In genomic region chr1:185487030-185487429, GRCh38 we compare ENCODE assay signal across 23 cellular contexts.
DNase-seq lines count a peak whose midpoint lies in the region; ATAC-seq, FAIRE-seq and TF ChIP-seq lines count a peak whose summit lies in the region.
"Had no signal": no experiment of that assay in that cellular context is flagged by ENCODE, and none has a peak within 500 bp of the region (broad histone marks: within the 10 kb centered on the region; RNA-seq: fewer than 3 reads in every experiment).

No MANE protein-coding gene starts in this region.

- H3K36me3 ChIP-seq in IMR-90 (ENCODE audit: control insufficient read depth, insufficient read depth, low read length): no peaks in the 10 kb centered on the region
- H3K36me3 ChIP-seq in K562 (ENCODE audit: control insufficient read depth, insufficient read depth, low read length): no peaks in the 10 kb centered on the region
- H3K36me3 ChIP-seq in mesenchymal stem cell (ENCODE audit: control insufficient read depth in 1 of 2, insufficient read depth in 2 of 2, low read depth in 1 of 2, low read length in 2 of 2): no peaks in the 10 kb centered on the region
- no peaks in the 10 kb centered on the region for H3K36me3 ChIP-seq in parathyroid adenoma (ENCODE audit: control insufficient read depth, insufficient read depth, low read length)
- H3K36me3 ChIP-seq in mucosa of descending colon (ENCODE audit: low read depth): no peaks in the 10 kb centered on the region
- H3K36me3 ChIP-seq: BLaER1 treated with 17β-estradiol and CSF1 and Interleukin-3, amounts not matched to agents 10 nM and 100 nM; SJSA1 had no signal

- no CpG with 5 or more reads among the region's 2 CpGs for WGBS in IMR-90 (ENCODE audit: extremely low coverage in 2 of 2, insufficient read length in 1 of 2), 2 experiments
- WGBS in K562 (ENCODE audit: insufficient coverage, low coverage, missing lambda C conversion rate): 11% methylated on average over 2 of the region's 2 CpGs
- WGBS in mesenchymal stem cell: 92% methylated on average over 2 of the region's 2 CpGs

- no peak for TF ChIP-seq EP300 in K562 (IDR thresholded peaks at IDR 0.05; ENCODE audit: low read length)

- H4K5ac ChIP-seq in IMR-90 (ENCODE audit: low read depth, low read length): no peak overlapping the region

- no peak overlapping the region for H2BK20ac ChIP-seq in IMR-90 (ENCODE audit: low read depth, low read length)

- in situ Hi-C loops in IMR-90 (cut with MboI; ENCODE audit: low sequenced_read_pairs) (no loop called here), K562 (cut with MboI) (no loop called here)

- H3K14ac ChIP-seq in IMR-90 (replicated peaks; ENCODE audit: low read depth, low read length): no peak overlapping the region
- H3K14ac ChIP-seq in mesenchymal stem cell (ENCODE audit: low read length in 2 of 2): no peak overlapping the region

- H2AK5ac ChIP-seq in IMR-90 (ENCODE audit: low read depth, low read length) (no peak overlapping the region), mesenchymal stem cell (ENCODE audit: low read length, severe bottlenecking) (peak overlapping the region; percentile 55)

- H3K79me1 ChIP-seq in IMR-90 (ENCODE audit: low read depth in 1 of 2, low read length in 2 of 2) (no peaks in the 10 kb centered on the region), mesenchymal stem cell (replicated peaks; ENCODE audit: low read length, poor library complexity, severe bottlenecking) (no peaks in the 10 kb centered on the region)

- TF ChIP-seq RAD21 in IMR-90 (IDR thresholded peaks at IDR 0.05; ENCODE audit: low read length): no peak
- TF ChIP-seq RAD21 in K562 (CRISPR knock-in tag; conservative IDR thresholded peaks at IDR 0.05 in 1 of 2, IDR thresholded peaks at IDR 0.05 in 1 of 2): no peak

- DNase-seq in IMR-90: no peak
- DNase-seq in K562 (ENCODE audit: extremely low read depth in 1 of 4, low spot score in 3 of 4): no peak
- DNase-seq in mesenchymal stem cell: no peak
- DNase-seq in SKM-1 treated with dmso at 0.1 percent for 144 hours (lab: John Stamatoyannopoulos, UW; ENCODE audit: unreplicated experiment): no peak
- no peak for DNase-seq in activated naive CD4-positive, alpha-beta T cell (lab: John Stamatoyannopoulos, UW)
- DNase-seq in DMS79 (lab: John Stamatoyannopoulos, UW): no peak
- no peak for DNase-seq in mucosa of descending colon
- DNase-seq: AML-193; Caco-2; CD4-positive, alpha-beta memory T cell; DMS 273 treated with DMSO at 0.1 percent for 48 hours; DMS79 treated with DMSO at 0.1 percent for 48 hours; MM.1S; NCI-H2029; NCI-H526 treated with DMSO at 0.1 percent for 48 hours; PC-9; Right ventricle myocardium superior had no signal

- H3K56ac ChIP-seq in IMR-90 (ENCODE audit: extremely low read depth, insufficient read depth, low read length): no peak overlapping the region

- H3K4ac ChIP-seq in IMR-90 (ENCODE audit: low read depth, low read length) (no peak overlapping the region), mesenchymal stem cell (ENCODE audit: low read depth in 1 of 2, low read length in 2 of 2) (no peak overlapping the region)

- H3K27me3 ChIP-seq in IMR-90 (ENCODE audit: control insufficient read depth, insufficient read depth, low read length): no peaks in the 10 kb centered on the region
- H3K27me3 ChIP-seq in K562 (ENCODE audit: control insufficient read depth in 2 of 2, insufficient read depth in 2 of 2, low read length in 2 of 2): peaks cover 3 to 7% of the 10 kb centered on the region in 2 experiments; a peak in 1 of 5 replicates
- peaks cover 0 to 3% of the 10 kb centered on the region in 2 experiments for H3K27me3 ChIP-seq in mesenchymal stem cell (ENCODE audit: control insufficient read depth in 1 of 2, insufficient read depth in 1 of 2, low read length in 2 of 2)
- H3K27me3 ChIP-seq in parathyroid adenoma (ENCODE audit: control insufficient read depth, insufficient read depth, low read length): no peaks in the 10 kb centered on the region
- H3K27me3 ChIP-seq: BLaER1 treated with 17β-estradiol and CSF1 and Interleukin-3, amounts not matched to agents 10 nM and 100 nM; SJSA1 had no signal

- POLR2A ChIA-PET in IMR-90 (lab: Charles Lee; ENCODE audit: unreplicated experiment) (no interaction called here), K562 (lab: Yijun Ruan, JAX) (interaction anchor here (0.5 kb wide), 1 partner anchor 163 kb away, joined by 3 read pairs; no protein-coding TSS in a partner anchor)

- H2AFZ ChIP-seq in IMR-90 (replicated peaks; ENCODE audit: low read length, poor library complexity) (peak overlapping the region; percentile 4), K562 (ENCODE audit: low read depth, low read length) (no peak overlapping the region), mesenchymal stem cell (ENCODE audit: low read depth, low read length) (no peak overlapping the region), parathyroid adenoma (peak overlapping the region; percentile 28)
- H2AFZ ChIP-seq: PC-9 had no signal

- no peaks in the 10 kb centered on the region for H3K79me2 ChIP-seq in K562 (ENCODE audit: control insufficient read depth, insufficient read depth, low read length)
- no peaks in the 10 kb centered on the region for H3K79me2 ChIP-seq in parathyroid adenoma

- H3K23ac ChIP-seq in IMR-90 (ENCODE audit: low read depth, low read length) (no peak overlapping the region), mesenchymal stem cell (ENCODE audit: low read length in 2 of 2) (no peak overlapping the region)

- H2BK15ac ChIP-seq in IMR-90 (ENCODE audit: low read depth, low read length): no peak overlapping the region
- no peak overlapping the region for H2BK15ac ChIP-seq in mesenchymal stem cell (ENCODE audit: low read depth, poor library complexity, severe bottlenecking)

- CTCF ChIA-PET in IMR-90 (lab: Yijun Ruan, JAX): no interaction called here
- CTCF ChIA-PET in K562 (lab: Yijun Ruan, JAX; ENCODE audit: low intra/inter-chr PET ratio): no interaction called here

- H4K20me1 ChIP-seq in IMR-90 (ENCODE audit: insufficient read depth, low read length) (no peaks in the 10 kb centered on the region), K562 (replicated peaks; ENCODE audit: control insufficient read depth, insufficient read depth, low read length) (no peaks in the 10 kb centered on the region)
- H4K20me1 ChIP-seq: BLaER1 treated with 17β-estradiol and CSF1 and Interleukin-3, amounts not matched to agents 10 nM and 100 nM had no signal

- dilution Hi-C loops in IMR-90 (cut with HindIII; ENCODE audit: low sequenced_read_pairs, unreplicated experiment): no loop called here

- H2BK12ac ChIP-seq in mesenchymal stem cell (ENCODE audit: low read length in 2 of 2): peak overlapping the region; percentile 15 to 18

- TF ChIP-seq POLR2A in IMR-90 (IDR thresholded peaks at IDR 0.05; ENCODE audit: low read depth, low read length) (no peak), K562 (conservative IDR thresholded peaks at IDR 0.05) (no peak)

- no peak overlapping the region for H4K91ac ChIP-seq in IMR-90 (ENCODE audit: insufficient read depth, low read depth, low read length)
- no peak overlapping the region for H4K91ac ChIP-seq in mesenchymal stem cell (ENCODE audit: low read length)

- TF ChIP-seq CTCF in IMR-90 (conservative IDR thresholded peaks at IDR 0.05; ENCODE audit: low read depth, low read length) (no peak), K562 (IDR thresholded peaks at IDR 0.05 in 2 of 3, conservative IDR thresholded peaks at IDR 0.05 in 1 of 3; ENCODE audit: insufficient read depth in 2 of 3, low read depth in 1 of 3, low read length in 3 of 3) (no peak), parathyroid adenoma (IDR thresholded peaks at IDR 0.05) (no peak), mucosa of descending colon (IDR thresholded peaks at IDR 0.05) (no peak)

- H3K9me3 ChIP-seq in IMR-90 (ENCODE audit: control insufficient read depth, insufficient read depth, low read length) (no peaks in the 10 kb centered on the region), K562 (replicated peaks; ENCODE audit: control insufficient read depth, insufficient read depth, low read depth, low read length) (no peaks in the 10 kb centered on the region), mesenchymal stem cell (ENCODE audit: control insufficient read depth, low read length) (no peaks in the 10 kb centered on the region), parathyroid adenoma (ENCODE audit: control insufficient read depth, low read length) (no peaks in the 10 kb centered on the region), mucosa of descending colon (no peaks in the 10 kb centered on the region)
- H3K9me3 ChIP-seq: BLaER1 treated with 17β-estradiol and CSF1 and Interleukin-3, amounts not matched to agents 10 nM and 100 nM; Caco-2; SJSA1 had no signal

- H3K9me1 ChIP-seq in IMR-90 (ENCODE audit: insufficient read depth, low read length): peaks cover 13% of the 10 kb centered on the region
- H3K9me1 ChIP-seq in K562 (ENCODE audit: control insufficient read depth, insufficient read depth, low read length): no peaks in the 10 kb centered on the region

- intact Hi-C loops in IMR-90 (cut with micrococcal nuclease) (no loop called here), K562 (cut with micrococcal nuclease) (no loop called here), mucosa of descending colon (cut with DNase I, micrococcal nuclease) (no loop called here)

- no peak overlapping the region for H4K8ac ChIP-seq in IMR-90 (ENCODE audit: low read depth in 2 of 2, low read length in 2 of 2)
- no peak overlapping the region for H4K8ac ChIP-seq in mesenchymal stem cell (ENCODE audit: low read length)

- H3K18ac ChIP-seq in IMR-90 (ENCODE audit: low read depth, low read length) (no peak overlapping the region), mesenchymal stem cell (ENCODE audit: low read depth in 1 of 2, low read length in 2 of 2) (no peak overlapping the region)

- H2AK9ac ChIP-seq in IMR-90 (replicated peaks; ENCODE audit: low read depth, low read length, poor library complexity): no peak overlapping the region

- H3K4me2 ChIP-seq in IMR-90 (ENCODE audit: low read depth, low read length) (no peak overlapping the region), K562 (ENCODE audit: insufficient read depth, low read length) (no peak overlapping the region), mesenchymal stem cell (ENCODE audit: low read length, poor library complexity, severe bottlenecking) (no peak overlapping the region), parathyroid adenoma (ENCODE audit: low read length) (no peak overlapping the region)
- H3K4me2 ChIP-seq: PC-9 had no signal

- H2BK5ac ChIP-seq in IMR-90 (ENCODE audit: low read depth, low read length, poor library complexity, severe bottlenecking): no peak overlapping the region
- H2BK5ac ChIP-seq in mesenchymal stem cell (ENCODE audit: low read depth, low read length, poor library complexity, severe bottlenecking): no peak overlapping the region

- H3K4me1 ChIP-seq in IMR-90 (ENCODE audit: control insufficient read depth, insufficient read depth, low read length) (peaks cover 8% of the 10 kb centered on the region; the same call in 1 of the 2 replicates), K562 (replicated peaks in 1 of 2; ENCODE audit: control insufficient read depth in 2 of 2, insufficient read depth in 2 of 2, low read length in 2 of 2) (no peaks in the 10 kb centered on the region; a peak in 1 of 5 replicates), mesenchymal stem cell (ENCODE audit: control insufficient read depth, insufficient read depth, low read depth, low read length) (peaks cover 2% of the 10 kb centered on the region), parathyroid adenoma (no peaks in the 10 kb centered on the region), mucosa of descending colon (ENCODE audit: low read depth) (peaks cover 9% of the 10 kb centered on the region)

- H2BK120ac ChIP-seq in IMR-90 (ENCODE audit: low read depth, low read length) (no peak overlapping the region), mesenchymal stem cell (ENCODE audit: low read depth, low read length) (no peak overlapping the region)

- H3K27ac ChIP-seq in IMR-90 (ENCODE audit: insufficient read depth, low read length) (no peak overlapping the region), K562 (ENCODE audit: extremely low read depth, low read depth, low read length) (no peak overlapping the region), mesenchymal stem cell (ENCODE audit: low read length, poor library complexity, severe bottlenecking) (no peak overlapping the region), parathyroid adenoma (no peak overlapping the region)
- H3K27ac ChIP-seq: BLaER1 treated with 17β-estradiol and CSF1 and Interleukin-3, amounts not matched to agents 10 nM and 100 nM; HL-60; PC-9; SJSA1 had no signal

- H3K9ac ChIP-seq in IMR-90 (ENCODE audit: low read depth, low read length) (no peak overlapping the region), K562 (ENCODE audit: insufficient read depth in 1 of 2, low read depth in 2 of 2, low read length in 2 of 2) (no peak overlapping the region), mesenchymal stem cell (ENCODE audit: low read length) (no peak overlapping the region), parathyroid adenoma (no peak overlapping the region)
- H3K9ac ChIP-seq: BLaER1 treated with 17β-estradiol and CSF1 and Interleukin-3, amounts not matched to agents 10 nM and 100 nM had no signal

- no peak for FAIRE-seq in K562 (lab: Jason Lieb, UNC)
- FAIRE-seq: A204.1, H54 had no signal

- BruUV-seq in IMR-90 (replicated peaks; lab: Mats Ljungman, UMichigan) (no TSS peak), K562 (replicated peaks; lab: Mats Ljungman, UMichigan) (no TSS peak)

- H3K4me3 ChIP-seq in IMR-90 (ENCODE audit: insufficient read depth, low read depth, low read length) (no peak overlapping the region), K562 (no peak overlapping the region), mesenchymal stem cell (ENCODE audit: insufficient read depth in 1 of 2, low read depth in 1 of 2, low read length in 2 of 2) (no peak overlapping the region), parathyroid adenoma (ENCODE audit: low read depth, low read length) (no peak overlapping the region), mucosa of descending colon (no peak overlapping the region)
- H3K4me3 ChIP-seq: BLaER1 treated with 17β-estradiol and CSF1 and Interleukin-3, amounts not matched to agents 10 nM and 100 nM; PC-9; SJSA1 had no signal

- ATAC-seq in IMR-90 (ENCODE audit: low read depth) (no peak), K562 (no peak), mucosa of descending colon (no peak)

Comparison
In these comparisons a context has a peak if more than half of its experiments do, and no peak if none do; other contexts are left out.
1. H2AFZ ChIP-seq: peak in IMR-90 (single experiment) and parathyroid adenoma (single experiment); none in K562 (single experiment) and mesenchymal stem cell (single experiment).